14 cellular contexts compared by ENCODE assay signal in the genomic region with DNA sequence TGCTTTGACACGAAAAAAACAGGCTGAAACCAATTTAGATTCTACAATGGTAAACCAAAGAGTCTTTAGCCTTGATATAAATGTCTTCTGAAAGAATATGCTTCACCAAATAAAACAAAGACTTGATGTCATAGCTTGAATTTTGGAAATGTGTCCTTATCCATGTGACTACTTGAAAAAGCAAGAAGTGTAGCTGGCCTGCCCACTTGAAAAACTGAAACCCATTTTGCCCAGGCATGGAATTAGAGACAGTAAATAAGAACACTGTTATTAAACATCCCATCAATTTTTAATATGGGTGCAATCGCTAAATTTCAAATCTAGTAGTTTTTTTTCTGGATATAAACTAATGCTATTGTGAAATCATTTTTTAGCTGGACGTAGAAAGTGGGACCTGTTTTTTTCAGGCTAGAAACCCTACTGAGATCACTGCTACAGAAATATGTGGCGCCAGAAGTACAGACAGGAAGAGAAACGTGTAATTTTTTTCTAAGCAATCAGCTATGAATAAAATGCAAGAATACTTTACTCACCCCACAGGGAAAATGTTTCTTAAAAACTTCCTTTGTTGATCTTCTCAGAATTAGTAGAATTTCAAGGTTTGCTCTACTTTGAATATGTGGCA. TPM values are rescaled to one million over a fixed set of nuclear protein-coding genes. Genes with fewer than 3 reads are reported as not detected.
DNase-seq lines count a peak whose midpoint lies in the region; ATAC-seq and TF ChIP-seq lines count a peak whose summit lies in the region.
"Had no signal": no experiment of that assay in that cellular context is flagged by ENCODE, and none has a peak within 500 bp of the region (broad histone marks: within the 10 kb centered on the region; RNA-seq: fewer than 3 reads in every experiment).

No MANE protein-coding gene starts in this region.

- WGBS in hepatocyte (ENCODE audit: low lambda C conversion rate, missing lambda C conversion rate): 69% methylated on average over 5 of the region's 5 CpGs
- WGBS in thyroid gland, 2 donors: 38 to 59% methylated on average over 5 of the region's 5 CpGs
- 65 to 70% (median 65%) methylated on average over 5 of the region's 5 CpGs for WGBS in ovary, 3 donors

- H3K4me2 ChIP-seq in hepatocyte: no peak overlapping the region
- H3K4me2 ChIP-seq: smooth muscle cell had no signal

- no peaks in the 10 kb centered on the region for H3K27me3 Mint-ChIP-seq in activated T-helper 1 cell treated with anti-CD3 and anti-CD28 coated beads, Interleukin-12 subunit alpha, Interleukin-12 subunit beta, Interleukin-2, Interleukin-4 antibody, amounts not matched to agents 30 ng/mL and 10 ng/mL and 1 ng/mL, durations not matched to agents 14 hours and 24 hours and 36 hours (ENCODE audit: insufficient read depth)

- peak overlapping the region; percentile 83 for H3K27ac Mint-ChIP-seq in activated T-helper 1 cell treated with anti-CD3 and anti-CD28 coated beads, Interleukin-12 subunit alpha, Interleukin-12 subunit beta, Interleukin-2, Interleukin-4 antibody, amounts not matched to agents 30 ng/mL and 10 ng/mL and 1 ng/mL, durations not matched to agents 14 hours and 24 hours and 36 hours

- H3K27ac ChIP-seq in right atrium auricular region (peak overlapping the region in 1 of 2 donors; percentile 50), hepatocyte (peak overlapping the region; percentile 70), thyroid gland (peak overlapping the region; percentile 64 to 82 (median 79)), ovary (no peak overlapping the region)

- no peaks in the 10 kb centered on the region for H3K9me3 Mint-ChIP-seq in activated T-helper 1 cell treated with anti-CD3 and anti-CD28 coated beads, Interleukin-12 subunit alpha, Interleukin-12 subunit beta, Interleukin-2, Interleukin-4 antibody, amounts not matched to agents 30 ng/mL and 10 ng/mL and 1 ng/mL, durations not matched to agents 14 hours and 24 hours and 36 hours

- H3K9me2 ChIP-seq in hepatocyte (replicated peaks; ENCODE audit: insufficient read depth): no peaks in the 10 kb centered on the region

- TF ChIP-seq EP300 in ovary (IDR thresholded peaks at IDR 0.05): no peak

- no peaks in the 10 kb centered on the region for H4K20me1 ChIP-seq in hepatocyte (ENCODE audit: insufficient read depth, poor library complexity, severe bottlenecking)

- no peaks in the 10 kb centered on the region for H3K36me3 ChIP-seq in right atrium auricular region
- no peaks in the 10 kb centered on the region for H3K36me3 ChIP-seq in hepatocyte (replicated peaks; ENCODE audit: insufficient read depth, low read depth)
- no peaks in the 10 kb centered on the region for H3K36me3 ChIP-seq in thyroid gland
- no peaks in the 10 kb centered on the region for H3K36me3 ChIP-seq in ovary
- H3K36me3 ChIP-seq: esophagus squamous epithelium, MG63 had no signal

- no peaks in the 10 kb centered on the region for H3K27me3 ChIP-seq in right atrium auricular region
- H3K27me3 ChIP-seq in hepatocyte: no peaks in the 10 kb centered on the region
- H3K27me3 ChIP-seq in thyroid gland: no peaks in the 10 kb centered on the region
- no peaks in the 10 kb centered on the region for H3K27me3 ChIP-seq in ovary
- H3K27me3 ChIP-seq: esophagus squamous epithelium, MG63 had no signal

- peaks cover 92% of the 10 kb centered on the region for H3K4me1 Mint-ChIP-seq in activated T-helper 1 cell treated with anti-CD3 and anti-CD28 coated beads, Interleukin-12 subunit alpha, Interleukin-12 subunit beta, Interleukin-2, Interleukin-4 antibody, amounts not matched to agents 30 ng/mL and 10 ng/mL and 1 ng/mL, durations not matched to agents 14 hours and 24 hours and 36 hours (ENCODE audit: low read depth)

- ATAC-seq in Right ventricle myocardium inferior: peak; percentile 49

- H3K36me3 Mint-ChIP-seq in activated T-helper 1 cell treated with anti-CD3 and anti-CD28 coated beads, Interleukin-12 subunit alpha, Interleukin-12 subunit beta, Interleukin-2, Interleukin-4 antibody, amounts not matched to agents 30 ng/mL and 10 ng/mL and 1 ng/mL, durations not matched to agents 14 hours and 24 hours and 36 hours (ENCODE audit: low read depth): peaks cover 22% of the 10 kb centered on the region

- no peak overlapping the region for H3K4me3 ChIP-seq in right atrium auricular region
- no peak overlapping the region for H3K4me3 ChIP-seq in hepatocyte
- H3K4me3 ChIP-seq in thyroid gland (replicated peaks in 1 of 3): no peak overlapping the region
- H3K4me3 ChIP-seq in ovary: no peak overlapping the region
- H3K4me3 ChIP-seq: esophagus squamous epithelium, MG63, smooth muscle cell had no signal

- peak overlapping the region; percentile 40 for H3K4me3 Mint-ChIP-seq in activated T-helper 1 cell treated with anti-CD3 and anti-CD28 coated beads, Interleukin-12 subunit alpha, Interleukin-12 subunit beta, Interleukin-2, Interleukin-4 antibody, amounts not matched to agents 30 ng/mL and 10 ng/mL and 1 ng/mL, durations not matched to agents 14 hours and 24 hours and 36 hours

- no peak overlapping the region for H2AFZ ChIP-seq in hepatocyte

- TF ChIP-seq POLR2A in thyroid gland (IDR thresholded peaks at IDR 0.05): no peak
- TF ChIP-seq POLR2A in ovary (IDR thresholded peaks at IDR 0.05): no peak

- TF ChIP-seq CTCF in right atrium auricular region (IDR thresholded peaks at IDR 0.05): no peak
- TF ChIP-seq CTCF in hepatocyte (IDR thresholded peaks at IDR 0.05; ENCODE audit: poor library complexity): no peak
- no peak for TF ChIP-seq CTCF in thyroid gland (IDR thresholded peaks at IDR 0.05)
- no peak for TF ChIP-seq CTCF in ovary (IDR thresholded peaks at IDR 0.05)

- H3K9me3 ChIP-seq in right atrium auricular region (no peaks in the 10 kb centered on the region), hepatocyte (ENCODE audit: low read depth) (no peaks in the 10 kb centered on the region), thyroid gland (no peaks in the 10 kb centered on the region), ovary (no peaks in the 10 kb centered on the region)
- H3K9me3 ChIP-seq: esophagus squamous epithelium, MG63 had no signal

- DNase-seq in Right ventricle myocardium inferior (ENCODE audit: missing footprints): no peak
- DNase-seq in right atrium auricular region (ENCODE audit: low spot score): no peak
- no peak for DNase-seq in activated T-helper 1 cell treated with anti-CD3 and anti-CD28 coated beads, Interleukin-12 subunit alpha, Interleukin-12 subunit beta, Interleukin-2, Interleukin-4 antibody, amounts not matched to agents 30 ng/mL and 10 ng/mL and 1 ng/mL, durations not matched to agents 14 hours and 24 hours and 36 hours (ENCODE audit: low spot score)
- DNase-seq in hepatocyte (ENCODE audit: low spot score): no peak
- peak; percentile 52 to 53 for DNase-seq in thyroid gland
- DNase-seq in ovary: no peak
- no peak for DNase-seq in NCI-H146 treated with DMSO at 0.1 percent for 48 hours (lab: John Stamatoyannopoulos, UW; ENCODE audit: unreplicated experiment)
- DNase-seq in GM03348 (ENCODE audit: low spot score): no peak
- DNase-seq: AML-193, esophagus squamous epithelium, GF-D8, MG63, OCI-M1 had no signal

- H3K4me1 ChIP-seq in right atrium auricular region (peaks cover 0 to 13% of the 10 kb centered on the region in 2 donors), hepatocyte (ENCODE audit: insufficient read depth) (peaks cover 8% of the 10 kb centered on the region), thyroid gland (peaks cover 49 to 63% of the 10 kb centered on the region in 2 donors), ovary (ENCODE audit: insufficient read depth) (peaks cover 1% of the 10 kb centered on the region)

- intact Hi-C loops in Right ventricle myocardium inferior (cut with DNase I): loop anchor here (5.0 kb wide), 1 partner anchor 35 kb away; no protein-coding TSS in a partner anchor
- intact Hi-C loops in activated T-helper 1 cell treated with anti-CD3 and anti-CD28 coated beads, Interleukin-12 subunit alpha, Interleukin-12 subunit beta, Interleukin-2, Interleukin-4 antibody, amounts not matched to agents 30 ng/mL and 10 ng/mL and 1 ng/mL, durations not matched to agents 14 hours and 24 hours and 36 hours (cut with micrococcal nuclease): loop anchor here (1.0 to 10.0 kb wide), 6 partner anchors 8 to 403 kb away; no protein-coding TSS in a partner anchor
- intact Hi-C loops in thyroid gland (cut with DNase I): no loop called here
- intact Hi-C loops in ovary (cut with DNase I): no loop called here

- peaks cover 35% of the 10 kb centered on the region for H3K79me2 ChIP-seq in hepatocyte

RNA-seq across cellular contexts. Expression of gene PIP4K2A, which starts 56.7 kb away (rescaled TPM):
- 14.0 TPM for total RNA-seq in Right ventricle myocardium inferior
- 10 to 100 TPM; 12.1 to 18.3 TPM for total RNA-seq in right atrium auricular region
- total RNA-seq in activated T-helper 1 cell treated with anti-CD3 and anti-CD28 coated beads, Interleukin-12 subunit alpha, Interleukin-12 subunit beta, Interleukin-2, Interleukin-4 antibody, amounts not matched to agents 30 ng/mL and 10 ng/mL and 1 ng/mL, durations not matched to agents 14 hours and 24 hours and 36 hours: 92.7 and 104 TPM in 2 replicates
- 20.5 and 31.1 TPM in 2 replicates for total RNA-seq in hepatocyte
- polyA plus RNA-seq in hepatocyte: 15.1 and 16.5 TPM in 2 replicates
- 10 to 100 TPM; 16.5 to 23.2 (median 19.3) TPM for total RNA-seq in thyroid gland
- total RNA-seq in ovary: 10 to 100 TPM in 5 of 7 donors, 1 to 10 TPM in 2; 4.3 to 27.0 (median 18.4) TPM
- polyA plus RNA-seq in ovary: 10 to 100 TPM in 1 of 2 donors, 1 to 10 TPM in 1; 9.8 to 85.6 TPM

Comparison
In these comparisons a context has a peak if more than half of its experiments do, and no peak if none do; other contexts are left out.
1. DNase-seq: peak in thyroid gland (2 of 2); none in Right ventricle myocardium inferior (single experiment), right atrium auricular region (single experiment), activated T-helper 1 cell treated with anti-CD3 and anti-CD28 coated beads, Interleukin-12 subunit alpha, Interleukin-12 subunit beta, Interleukin-2, Interleukin-4 antibody, amounts not matched to agents 30 ng/mL and 10 ng/mL and 1 ng/mL, durations not matched to agents 14 hours and 24 hours and 36 hours (single experiment), hepatocyte (single experiment), ovary (0 of 5), NCI-H146 treated with DMSO at 0.1 percent for 48 hours (single experiment) and GM03348 (single experiment).
2. H3K27ac ChIP-seq: peak in hepatocyte (single experiment) and thyroid gland (3 of 3); none in ovary (0 of 2).
3. intact Hi-C loops: an anchor here in Right ventricle myocardium inferior (5.0 kb wide) and activated T-helper 1 cell treated with anti-CD3 and anti-CD28 coated beads, Interleukin-12 subunit alpha, Interleukin-12 subunit beta, Interleukin-2, Interleukin-4 antibody, amounts not matched to agents 30 ng/mL and 10 ng/mL and 1 ng/mL, durations not matched to agents 14 hours and 24 hours and 36 hours (1.0 to 10.0 kb wide); none called in thyroid gland and ovary.